Comparison of ENCODE assay signal across 8 cellular contexts in the genomic region with DNA sequence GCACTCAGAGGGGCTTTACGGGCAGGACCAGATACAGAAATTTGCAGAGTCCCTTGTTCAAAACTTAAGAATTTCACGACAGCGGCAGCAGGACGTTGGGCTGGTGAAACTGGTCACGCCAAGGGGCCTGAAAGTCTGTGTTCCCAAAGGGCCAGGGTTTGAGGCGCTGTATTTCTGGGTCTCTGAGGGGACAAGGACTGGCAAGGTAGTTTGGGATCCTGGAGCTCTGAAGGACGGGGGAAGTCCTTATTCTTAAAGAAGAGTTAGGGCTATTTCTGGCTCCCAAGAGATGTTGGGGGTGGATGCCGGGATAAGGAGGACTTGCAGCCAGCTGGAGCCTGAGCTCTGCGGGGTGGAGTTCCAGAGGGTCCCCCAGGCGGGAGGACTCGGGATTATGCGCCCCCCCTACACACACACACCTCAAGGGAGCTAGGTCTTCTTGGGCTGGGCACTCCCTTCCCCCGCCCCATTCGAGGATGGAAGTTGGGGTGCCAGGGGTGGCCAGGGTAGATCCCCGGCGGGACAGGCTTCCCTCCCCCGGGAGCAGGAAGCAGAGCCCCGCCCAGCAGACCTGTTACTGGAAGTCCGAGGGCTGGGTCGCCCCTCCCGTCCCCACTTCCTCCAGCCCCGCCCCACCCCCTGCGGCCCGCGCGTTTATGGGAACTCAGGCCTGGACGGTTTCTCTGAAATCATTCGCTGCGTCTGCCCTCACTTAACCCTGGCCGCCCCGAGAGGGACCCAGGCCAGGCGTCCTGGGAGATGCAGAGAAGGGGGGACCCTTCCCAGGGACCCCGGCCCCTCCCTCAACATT. TPM values are rescaled to one million over a fixed set of nuclear protein-coding genes. Genes with fewer than 3 reads are reported as not detected.
DNase-seq lines count a peak whose midpoint lies in the region; ATAC-seq, FAIRE-seq and TF ChIP-seq lines count a peak whose summit lies in the region.

No MANE protein-coding gene starts in this region.

- intact Hi-C loops in CD4-positive, alpha-beta T cell (cut with DNase I, micrococcal nuclease) = loop anchor here (1.0 to 2.0 kb wide), 2 partner anchors 15 to 16 kb away; no protein-coding TSS in a partner anchor

- CTCF ChIA-PET in CD4-positive, alpha-beta T cell (lab: Charles Lee) = interaction anchor here (0.8 to 2.7 kb wide), 5 partner anchors 17 to 90 kb away, joined by 3 to 31 read pairs (median 4); no protein-coding TSS in a partner anchor

- no peaks in the 10 kb centered on the region for H3K27me3 Mint-ChIP-seq in CD4-positive, alpha-beta T cell

- peaks cover 63% of the 10 kb centered on the region for H3K36me3 Mint-ChIP-seq in CD4-positive, alpha-beta T cell (ENCODE audit: low read depth)
- peaks cover 100% of the 10 kb centered on the region for H3K36me3 Mint-ChIP-seq in stimulated activated effector memory CD8-positive, alpha-beta T cell treated with anti-CD3 and anti-CD28 coated beads, Interleukin-12 subunit alpha, Interleukin-12 subunit beta, amount 100 ng/mL, for 72 hours

- peak in 9 of 10 experiments; percentile 19 to 88 (median 63) for DNase-seq in CD4-positive, alpha-beta T cell
- DNase-seq in NCI-H82 (lab: John Stamatoyannopoulos, UW) (peak; percentile 84), epithelial cell of prostate (ENCODE audit: low read depth, low spot score) (no peak), D721Med (ENCODE audit: insufficient read length, low spot score) (no peak)
- DNase-seq in activated CD8-positive, alpha-beta memory T cell treated with anti-CD3 and anti-CD28 coated beads, Interleukin-2, amount 50 U/mL, for 24 hours (ENCODE audit: extremely low read depth) = peak; percentile 58
- DNase-seq in stimulated activated effector memory CD8-positive, alpha-beta T cell treated with anti-CD3 and anti-CD28 coated beads, Interleukin-12 subunit alpha, Interleukin-12 subunit beta, amount 100 ng/mL, for 72 hours (ENCODE audit: low spot score in 2 of 2) = peak; percentile 58 to 93

- H3K27me3 ChIP-seq in CD4-positive, alpha-beta T cell (ENCODE audit: control insufficient read depth, insufficient read depth, low read length) = no peaks in the 10 kb centered on the region
- no peaks in the 10 kb centered on the region for H3K27me3 ChIP-seq in mucosa of rectum (ENCODE audit: control insufficient read depth in 2 of 2, insufficient read depth in 2 of 2, low read length in 2 of 2)

- H3K27ac Mint-ChIP-seq in CD4-positive, alpha-beta T cell = peak overlapping the region; percentile 99
- H3K27ac Mint-ChIP-seq in stimulated activated effector memory CD8-positive, alpha-beta T cell treated with anti-CD3 and anti-CD28 coated beads, Interleukin-12 subunit alpha, Interleukin-12 subunit beta, amount 100 ng/mL, for 72 hours = peak overlapping the region; percentile 89

- H3K4me3 ChIP-seq in mucosa of rectum (ENCODE audit: low read length in 2 of 2) = peak overlapping the region; percentile 62 to 72

- H3K4me1 ChIP-seq in mucosa of rectum (ENCODE audit: control insufficient read depth in 2 of 2, insufficient read depth in 2 of 2, low read length in 2 of 2) = peaks cover 53 to 56% of the 10 kb centered on the region in 2 donors

- H3K4me1 Mint-ChIP-seq in CD4-positive, alpha-beta T cell (ENCODE audit: low read depth) = peaks cover 74% of the 10 kb centered on the region
- peaks cover 66% of the 10 kb centered on the region for H3K4me1 Mint-ChIP-seq in stimulated activated effector memory CD8-positive, alpha-beta T cell treated with anti-CD3 and anti-CD28 coated beads, Interleukin-12 subunit alpha, Interleukin-12 subunit beta, amount 100 ng/mL, for 72 hours

- no peaks in the 10 kb centered on the region for H3K9me3 Mint-ChIP-seq in CD4-positive, alpha-beta T cell
- H3K9me3 Mint-ChIP-seq in stimulated activated effector memory CD8-positive, alpha-beta T cell treated with anti-CD3 and anti-CD28 coated beads, Interleukin-12 subunit alpha, Interleukin-12 subunit beta, amount 100 ng/mL, for 72 hours = no peaks in the 10 kb centered on the region

- H3K9ac ChIP-seq in mucosa of rectum (ENCODE audit: low read depth in 1 of 2, low read length in 2 of 2) = peak overlapping the region; percentile 74 to 97

- no peak for FAIRE-seq in D721Med (lab: Jason Lieb, UNC)

- ATAC-seq in CD4-positive, alpha-beta T cell (ENCODE audit: poor library complexity) = peak; percentile 9
- peak; percentile 29 for ATAC-seq in GM21825 (IDR thresholded peaks at IDR 0.05; ENCODE audit: unreplicated experiment)
- peak; percentile 42 for ATAC-seq in stimulated activated effector memory CD8-positive, alpha-beta T cell treated with anti-CD3 and anti-CD28 coated beads, Interleukin-12 subunit alpha, Interleukin-12 subunit beta, amount 100 ng/mL, for 72 hours

- no peaks in the 10 kb centered on the region for H3K9me3 ChIP-seq in CD4-positive, alpha-beta T cell (ENCODE audit: control insufficient read depth, low read length)
- no peaks in the 10 kb centered on the region for H3K9me3 ChIP-seq in mucosa of rectum (ENCODE audit: control insufficient read depth in 2 of 2, low read length in 2 of 2)

- peak overlapping the region; percentile 98 for H3K4me3 Mint-ChIP-seq in CD4-positive, alpha-beta T cell
- peak overlapping the region; percentile 82 for H3K4me3 Mint-ChIP-seq in stimulated activated effector memory CD8-positive, alpha-beta T cell treated with anti-CD3 and anti-CD28 coated beads, Interleukin-12 subunit alpha, Interleukin-12 subunit beta, amount 100 ng/mL, for 72 hours

- POLR2A ChIA-PET in CD4-positive, alpha-beta T cell (lab: Charles Lee) = interaction anchor here (0.8 to 2.0 kb wide), 5 partner anchors 8 to 136 kb away, joined by 3 to 17 read pairs (median 4); no protein-coding TSS in a partner anchor

- H3K27ac ChIP-seq in CD4-positive, alpha-beta T cell (ENCODE audit: low read depth, low read length) = peak overlapping the region; percentile 87
- H3K27ac ChIP-seq in epithelial cell of prostate = peak overlapping the region; percentile 92
- H3K27ac ChIP-seq in mucosa of rectum (ENCODE audit: low read depth in 2 of 2, low read length in 2 of 2) = peak overlapping the region; percentile 95 to 97

- no peak for TF ChIP-seq CTCF in CD4-positive, alpha-beta T cell (IDR thresholded peaks at IDR 0.05)
- TF ChIP-seq CTCF in D721Med (IDR thresholded peaks at IDR 0.05; ENCODE audit: insufficient read depth, missing control alignments) = no peak

- H3K36me3 ChIP-seq in mucosa of rectum (ENCODE audit: control insufficient read depth in 2 of 2, insufficient read depth in 2 of 2, low read length in 2 of 2) = peaks cover 32 to 47% of the 10 kb centered on the region in 2 donors

RNA-seq across cellular contexts. Expression of a gene that starts 5.6 kb away (rescaled TPM):
- 10 to 100 TPM; 90.9 to 97.1 TPM for total RNA-seq in CD4-positive, alpha-beta T cell

RNA-seq across cellular contexts. Expression of a gene that starts 23.6 kb away (rescaled TPM):
- total RNA-seq in CD4-positive, alpha-beta T cell = not detected

RNA-seq across cellular contexts. Expression of a gene that starts 54.8 kb away (rescaled TPM):
- not detected for total RNA-seq in CD4-positive, alpha-beta T cell

RNA-seq across cellular contexts. Expression of a gene that starts 55.2 kb away (rescaled TPM):
- not detected for total RNA-seq in CD4-positive, alpha-beta T cell

Comparison
In these comparisons a context has a peak if more than half of its experiments do, and no peak if none do; other contexts are left out.
1. DNase-seq: peak in CD4-positive, alpha-beta T cell (9 of 10), NCI-H82 (single experiment), activated CD8-positive, alpha-beta memory T cell treated with anti-CD3 and anti-CD28 coated beads, Interleukin-2, amount 50 U/mL, for 24 hours (single experiment) and stimulated activated effector memory CD8-positive, alpha-beta T cell treated with anti-CD3 and anti-CD28 coated beads, Interleukin-12 subunit alpha, Interleukin-12 subunit beta, amount 100 ng/mL, for 72 hours (2 of 2); none in epithelial cell of prostate (single experiment) and D721Med (single experiment).
2. Peak in every context shown above with its lines, with median percentiles within 50 percentile points of each other: ATAC-seq and H3K27ac ChIP-seq.